8 cellular contexts compared by ENCODE assay signal in genomic region chr12:80187660-80188090, GRCh38.
A peak's percentile ranks its signal among the peaks of the same experiment; 100 is the strongest.
DNase-seq lines count a peak whose midpoint lies in the region; ATAC-seq and TF ChIP-seq lines count a peak whose summit lies in the region.

No MANE protein-coding gene starts in this region.

- no peak for TF ChIP-seq CTCF in colonic mucosa (IDR thresholded peaks at IDR 0.05)

- H3K4me3 ChIP-seq in colonic mucosa = no peak overlapping the region

- intact Hi-C loops in colonic mucosa (cut with DNase I) = loop anchor here (5.0 to 10.0 kb wide), 3 partner anchors 293 to 780 kb away; no protein-coding TSS in a partner anchor

- no peaks in the 10 kb centered on the region for H3K4me1 ChIP-seq in colonic mucosa

- H3K9ac ChIP-seq in colonic mucosa (ENCODE audit: low read depth in 2 of 2, low read length in 2 of 2) = no peak overlapping the region

- no peaks in the 10 kb centered on the region for H3K36me3 ChIP-seq in colonic mucosa

- DNase-seq in EH (ENCODE audit: low read depth) = peak; percentile 81
- peak; percentile 78 for DNase-seq in NCI-H510A treated with DMSO at 0.1 percent for 48 hours (lab: John Stamatoyannopoulos, UW)
- DNase-seq in colonic mucosa = no peak
- peak; percentile 61 for DNase-seq in renal cortical epithelial cell (ENCODE audit: low read depth)
- no peak for DNase-seq in superior temporal gyrus (ENCODE audit: extremely low spot score)
- DNase-seq in AML-193 (lab: John Stamatoyannopoulos, UW) = no peak

- H3K9me3 ChIP-seq in colonic mucosa = no peaks in the 10 kb centered on the region

- ATAC-seq in HG02759 (IDR thresholded peaks at IDR 0.05; ENCODE audit: unreplicated experiment) = peak; percentile 40
- no peak for ATAC-seq in HG03280 (IDR thresholded peaks at IDR 0.05; ENCODE audit: unreplicated experiment)

- H3K27me3 ChIP-seq in colonic mucosa = no peaks in the 10 kb centered on the region

- H3K27ac ChIP-seq in colonic mucosa = peak overlapping the region; percentile 25

Comparison
In these comparisons a context has a peak if more than half of its experiments do, and no peak if none do; other contexts are left out.
1. DNase-seq: peak in EH (single experiment), NCI-H510A treated with DMSO at 0.1 percent for 48 hours (single experiment) and renal cortical epithelial cell (single experiment); none in colonic mucosa (single experiment), superior temporal gyrus (single experiment) and AML-193 (0 of 2).